11 cellular contexts compared by ENCODE assay signal in genomic region chr17:68006797-68007196, GRCh38.
"Had no signal": no experiment of that assay in that cellular context is flagged by ENCODE, and none has a peak within 500 bp of the region (broad histone marks: within the 10 kb centered on the region; RNA-seq: fewer than 3 reads in every experiment).

No MANE protein-coding gene starts in this region.

- H3K9me3 ChIP-seq: psoas muscle, right lobe of liver, thyroid gland had no signal

- H3K9me3 Mint-ChIP-seq: activated CD4-positive, alpha-beta T cell treated with anti-CD3 and anti-CD28 coated beads, Interleukin-2, amount 10 ng/mL, durations not matched to agents 7 days and 5 days; activated T-cell treated with anti-CD3 and anti-CD28 coated beads, Interleukin-2, amount 50 U/mL, for 4 hours; effector memory CD8-positive, alpha-beta T cell had no signal

- H3K4me3 ChIP-seq: psoas muscle, right lobe of liver, thyroid gland had no signal

- DNase-seq: activated CD4-positive, alpha-beta T cell treated with anti-CD3 and anti-CD28 coated beads, Interleukin-2, amount 10 ng/mL, durations not matched to agents 7 days and 5 days; activated CD8-positive, alpha-beta memory T cell treated with anti-CD3 and anti-CD28 coated beads, Interleukin-2, amount 50 U/mL, for 4 hours; activated effector memory CD4-positive, alpha-beta T cell treated with anti-CD3 and anti-CD28 coated beads, Interleukin-2, amount 50 U/mL, for 16 hours; activated naive CD4-positive, alpha-beta T cell treated with anti-CD3 and anti-CD28 coated beads, Interleukin-2, amount 50 U/mL, for 16 hours; activated T-cell treated with anti-CD3 and anti-CD28 coated beads, Interleukin-2, amount 50 U/mL, for 4 hours; effector memory CD8-positive, alpha-beta T cell; occipital lobe; psoas muscle; right lobe of liver; stimulated activated naive CD4-positive, alpha-beta T cell; thyroid gland had no signal

- H3K36me3 ChIP-seq: right lobe of liver, thyroid gland had no signal

- H3K27ac ChIP-seq: psoas muscle, right lobe of liver, thyroid gland had no signal

- H3K27me3 ChIP-seq: right lobe of liver, thyroid gland had no signal

- H3K4me3 Mint-ChIP-seq: activated CD4-positive, alpha-beta T cell treated with anti-CD3 and anti-CD28 coated beads, Interleukin-2, amount 10 ng/mL, durations not matched to agents 7 days and 5 days; activated T-cell treated with anti-CD3 and anti-CD28 coated beads, Interleukin-2, amount 50 U/mL, for 4 hours; effector memory CD8-positive, alpha-beta T cell had no signal

- H3K4me1 ChIP-seq: psoas muscle, right lobe of liver, thyroid gland had no signal

- H3K27me3 Mint-ChIP-seq: activated CD4-positive, alpha-beta T cell treated with anti-CD3 and anti-CD28 coated beads, Interleukin-2, amount 10 ng/mL, durations not matched to agents 7 days and 5 days; effector memory CD8-positive, alpha-beta T cell had no signal

- H3K27ac Mint-ChIP-seq: activated CD4-positive, alpha-beta T cell treated with anti-CD3 and anti-CD28 coated beads, Interleukin-2, amount 10 ng/mL, durations not matched to agents 7 days and 5 days; effector memory CD8-positive, alpha-beta T cell had no signal
